Comparison of ENCODE assay signal across 8 cellular contexts in genomic region chr9:97633859-97634485, GRCh38. TPM values are rescaled to one million over a fixed set of nuclear protein-coding genes. Genes with fewer than 3 reads are reported as not detected.
DNase-seq lines count a peak whose midpoint lies in the region; ATAC-seq and TF ChIP-seq lines count a peak whose summit lies in the region.

No MANE protein-coding gene starts in this region.

- H3F3A ChIP-seq in GM23338 (replicated peaks; ENCODE audit: low read depth), result peaks cover 3% of the 10 kb centered on the region; the same call in 1 of the 2 replicates

- H3K4me2 ChIP-seq in GM23338, result peak overlapping the region; percentile 89

- H3K9me3 Mint-ChIP-seq in GM23338 (no peaks in the 10 kb centered on the region), neural crest cell (no peaks in the 10 kb centered on the region)

- H3K4me1 Mint-ChIP-seq in GM23338 (peaks cover 42% of the 10 kb centered on the region), neural crest cell (peaks cover 39% of the 10 kb centered on the region)

- TF ChIP-seq POLR2A in erythroblast (IDR thresholded peaks at IDR 0.05; ENCODE audit: low read length), result no peak

- H3K4me3 ChIP-seq in GM23338, result peak overlapping the region; percentile 91
- peak overlapping the region; percentile 66 for H3K4me3 ChIP-seq in SJSA1

- H3K4me3 Mint-ChIP-seq in GM23338, result peak overlapping the region; percentile 91
- peak overlapping the region; percentile 96 for H3K4me3 Mint-ChIP-seq in neural crest cell

- H3K4me1 ChIP-seq in GM23338 (ENCODE audit: insufficient read depth), result peaks cover 22% of the 10 kb centered on the region
- H3K4me1 ChIP-seq in SJSA1 (replicated peaks), result peaks cover 6% of the 10 kb centered on the region

- ATAC-seq in GM23338 (no peak; the same call in 2 of the 3 replicates), GM19351 (IDR thresholded peaks at IDR 0.05; ENCODE audit: unreplicated experiment) (no peak)

- H2AFZ ChIP-seq in GM23338, result no peak overlapping the region

- peak overlapping the region; percentile 84 for H3K27ac Mint-ChIP-seq in GM23338
- H3K27ac Mint-ChIP-seq in neural crest cell (ENCODE audit: unreplicated experiment), result peak overlapping the region; percentile 88

- H3K36me3 ChIP-seq in GM23338 (ENCODE audit: insufficient read depth), result no peaks in the 10 kb centered on the region
- peaks cover 8% of the 10 kb centered on the region; the same call in 1 of the 2 replicates for H3K36me3 ChIP-seq in SJSA1

- H3K27ac ChIP-seq in C4-2B (peak overlapping the region; percentile 97), GM23338 (ENCODE audit: low read depth) (peak overlapping the region; percentile 95), SJSA1 (peak overlapping the region; percentile 97)

- peak; percentile 31 for DNase-seq in GM23338 (ENCODE audit: low spot score)
- no peak for DNase-seq in SJSA1 (ENCODE audit: low read depth in 1 of 2, low spot score in 2 of 2)
- peak; percentile 51 to 66 for DNase-seq in erythroblast (lab: John Stamatoyannopoulos, UW)
- DNase-seq in neural crest cell (ENCODE audit: low read depth, low spot score), result no peak
- no peak for DNase-seq in MV-4-11 (lab: John Stamatoyannopoulos, UW)
- no peak for DNase-seq in Ammon's horn (ENCODE audit: low spot score)

- H3K9me2 ChIP-seq in GM23338 (ENCODE audit: insufficient read depth), result no peaks in the 10 kb centered on the region

- H3K36me3 Mint-ChIP-seq in GM23338 (ENCODE audit: low read depth), result peaks cover 3% of the 10 kb centered on the region; the same call in 1 of the 3 replicates
- no peaks in the 10 kb centered on the region for H3K36me3 Mint-ChIP-seq in neural crest cell (ENCODE audit: low read depth)

- H3K27me3 Mint-ChIP-seq in GM23338 (ENCODE audit: insufficient read depth, low read depth, poor library complexity) (peaks cover 7% of the 10 kb centered on the region), neural crest cell (ENCODE audit: low read depth) (no peaks in the 10 kb centered on the region)

- peaks cover 80% of the 10 kb centered on the region for H3K79me2 ChIP-seq in GM23338 (replicated peaks; ENCODE audit: insufficient read depth)

- H4K20me1 ChIP-seq in GM23338 (replicated peaks; ENCODE audit: insufficient read depth), result peaks cover 45% of the 10 kb centered on the region

- H3K27me3 ChIP-seq in GM23338 (ENCODE audit: insufficient read depth) (no peaks in the 10 kb centered on the region), SJSA1 (replicated peaks) (no peaks in the 10 kb centered on the region)

- H3K9me3 ChIP-seq in SJSA1 (replicated peaks), result no peaks in the 10 kb centered on the region

- no peak for TF ChIP-seq CTCF in C4-2B (conservative IDR thresholded peaks at IDR 0.05)
- no peak for TF ChIP-seq CTCF in GM23338 (conservative IDR thresholded peaks at IDR 0.05; ENCODE audit: low read depth in 2 of 2)
- no peak for TF ChIP-seq CTCF in neural crest cell (conservative IDR thresholded peaks at IDR 0.05)

TF ChIP-seq in GM23338, 12 proteins besides CTCF, POLR2A, EP300 and RAD21 (continues in another document):
- TF ChIP-seq ZNF462 (CRISPR knock-in tag; IDR thresholded peaks at IDR 0.05), result no peak
- TF ChIP-seq JUNB (IDR thresholded peaks at IDR 0.05; ENCODE audit: unreplicated experiment), result no peak
- no peak for TF ChIP-seq CREB1 (CRISPR knock-in tag; IDR thresholded peaks at IDR 0.05; ENCODE audit: low read depth)
- no peak for TF ChIP-seq ZNF114 (CRISPR knock-in tag; IDR thresholded peaks at IDR 0.05)
- TF ChIP-seq NANOG (IDR thresholded peaks at IDR 0.05; ENCODE audit: borderline replicate concordance), result no peak
- TF ChIP-seq STAT1 (IDR thresholded peaks at IDR 0.05; ENCODE audit: unreplicated experiment), result no peak
- no peak for TF ChIP-seq ETS1 (IDR thresholded peaks at IDR 0.05)

RNA-seq across cellular contexts. Expression of gene NCBP1, which starts 0.4 kb away (rescaled TPM):
- total RNA-seq in GM23338 (2014; rRNA removed; shearing (Covaris generic)), result 60.2 and 63.4 TPM in 2 replicates
- 43.9 and 52.9 TPM in 2 replicates for polyA plus RNA-seq in GM23338 (2016; fragmentation: Nextera tagmentation; extraction: Ambion mirVana)
- total RNA-seq in SJSA1 (2014; rRNA removed; shearing (Covaris generic)), result 42.8 and 43.7 TPM in 2 replicates
- 51.4 and 52.2 TPM in 2 replicates for total RNA-seq in neural crest cell

RNA-seq across cellular contexts. Expression of gene TSTD2, which starts 0.8 kb away (rescaled TPM):
- 20.2 and 21.8 TPM in 2 replicates for total RNA-seq in GM23338 (2014; rRNA removed; shearing (Covaris generic))
- polyA plus RNA-seq in GM23338 (2016; fragmentation: Nextera tagmentation; extraction: Ambion mirVana), result 8.5 and 10.2 TPM in 2 replicates
- total RNA-seq in SJSA1 (2014; rRNA removed; shearing (Covaris generic)), result 11.9 and 16.2 TPM in 2 replicates
- 24.4 and 29.4 TPM in 2 replicates for total RNA-seq in neural crest cell

Comparison
In these comparisons a context has a peak if more than half of its experiments do, and no peak if none do; other contexts are left out.
1. DNase-seq: peak in GM23338 (single experiment) and erythroblast (2 of 2); none in SJSA1 (0 of 2), neural crest cell (single experiment), MV-4-11 (single experiment) and Ammon's horn (single experiment).
2. Peak in every context shown above with its lines, with median percentiles within 50 percentile points of each other: H3K27ac ChIP-seq.